Comparison of ENCODE assay signal across 36 cellular contexts in genomic region chr3:29532473-29532872, GRCh38.
"Had no signal": no experiment of that assay in that cellular context is flagged by ENCODE, and none has a peak within 500 bp of the region (broad histone marks: within the 10 kb centered on the region; RNA-seq: fewer than 3 reads in every experiment).

No MANE protein-coding gene starts in this region.

- H3K36me3 Mint-ChIP-seq: activated CD8-positive, alpha-beta memory T cell treated with anti-CD3 and anti-CD28 coated beads, Interleukin-2, amount 10 ng/mL, durations not matched to agents 7 days and 5 days; activated naive CD8-positive, alpha-beta T cell treated with anti-CD3 and anti-CD28 coated beads for 36 hours; T-cell had no signal

- H3K27me3 Mint-ChIP-seq: activated CD4-positive, alpha-beta memory T cell treated with anti-CD3 and anti-CD28 coated beads, Interleukin-2, amount 10 ng/mL, durations not matched to agents 7 days and 5 days; activated CD8-positive, alpha-beta memory T cell treated with anti-CD3 and anti-CD28 coated beads, Interleukin-2, amount 10 ng/mL, durations not matched to agents 7 days and 5 days; activated naive CD8-positive, alpha-beta T cell treated with anti-CD3 and anti-CD28 coated beads for 36 hours; T-cell; T-helper 17 cell had no signal

- H3K4me1 ChIP-seq: breast epithelium, Peyer's patch, SJCRH30 had no signal

- H3K4me1 Mint-ChIP-seq: activated CD4-positive, alpha-beta memory T cell treated with anti-CD3 and anti-CD28 coated beads, Interleukin-2, amount 10 ng/mL, durations not matched to agents 7 days and 5 days; activated CD8-positive, alpha-beta memory T cell treated with anti-CD3 and anti-CD28 coated beads, Interleukin-2, amount 10 ng/mL, durations not matched to agents 7 days and 5 days; activated naive CD8-positive, alpha-beta T cell treated with anti-CD3 and anti-CD28 coated beads for 36 hours; T-cell; T-helper 17 cell had no signal

- H3K9me3 ChIP-seq: breast epithelium, MG63, Peyer's patch, SJCRH30, SK-N-SH had no signal

- H3K27me3 ChIP-seq: breast epithelium, MG63, Peyer's patch, SJCRH30 had no signal

- H3K4me3 Mint-ChIP-seq: activated CD4-positive, alpha-beta memory T cell treated with anti-CD3 and anti-CD28 coated beads, Interleukin-2, amount 10 ng/mL, durations not matched to agents 7 days and 5 days; activated CD8-positive, alpha-beta memory T cell treated with anti-CD3 and anti-CD28 coated beads, Interleukin-2, amount 10 ng/mL, durations not matched to agents 7 days and 5 days; activated naive CD8-positive, alpha-beta T cell treated with anti-CD3 and anti-CD28 coated beads for 36 hours; T-cell; T-helper 17 cell had no signal

- H3K4me3 ChIP-seq: breast epithelium, MG63, Peyer's patch, SJCRH30 had no signal

- ATAC-seq: activated CD8-positive, alpha-beta memory T cell treated with anti-CD3 and anti-CD28 coated beads, Interleukin-2, amount 10 ng/mL, durations not matched to agents 7 days and 5 days; PC-3; T-cell; T-helper 17 cell had no signal

- H3K27ac ChIP-seq: breast epithelium, SJCRH30, VCaP had no signal

- DNase-seq: activated CD4-positive, alpha-beta memory T cell treated with anti-CD3 and anti-CD28 coated beads, Interleukin-2, amount 10 ng/mL, durations not matched to agents 7 days and 5 days; activated CD4-positive, alpha-beta T cell treated with anti-CD3 and anti-CD28 coated beads for 1 hour; activated CD4-positive, alpha-beta T cell treated with anti-CD3 and anti-CD28 coated beads for 48 hours; activated CD4-positive, CD25-positive, alpha-beta regulatory T cell; activated CD8-positive, alpha-beta memory T cell treated with anti-CD3 and anti-CD28 coated beads for 24 hours; activated CD8-positive, alpha-beta memory T cell treated with anti-CD3 and anti-CD28 coated beads, Interleukin-2, amount 10 ng/mL, durations not matched to agents 7 days and 5 days; activated CD8-positive, alpha-beta memory T cell treated with anti-CD3 and anti-CD28 coated beads, Interleukin-2, amount 50 U/mL, for 48 hours; activated effector memory CD4-positive, alpha-beta T cell treated with anti-CD3 and anti-CD28 coated beads, Interleukin-2, amount 50 U/mL, for 16 hours; activated naive CD4-positive, alpha-beta T cell; activated naive CD4-positive, alpha-beta T cell treated with anti-CD3 and anti-CD28 coated beads, Interleukin-2, amount 50 U/mL, for 16 hours; activated naive CD8-positive, alpha-beta T cell treated with anti-CD3 and anti-CD28 coated beads for 36 hours; activated T-cell treated with anti-CD3 and anti-CD28 coated beads, Interleukin-2, amount 50 U/mL, for 48 hours; amniotic stem cell; aorta; Karpas-422; KBM-7; MG63; MV-4-11; NCI-H1092; NCI-H1436 treated with DMSO at 0.1 percent for 48 hours; NCI-H1694 treated with DMSO at 0.1 percent for 48 hours; NCI-H2029; NCI-H510A; NCI-H526; NCI-H748 treated with DMSO at 0.1 percent for 48 hours; NK-92 treated with Interleukin-12 subunit alpha and Interleukin-12 subunit beta, amount 100 ng/mL, for 24 hours; PC-3; Peyer's patch; Right ventricle myocardium superior; RPMI8226; SJCRH30; SK-N-SH; T-cell; T-helper 17 cell had no signal

- H3K27ac Mint-ChIP-seq: activated CD4-positive, alpha-beta memory T cell treated with anti-CD3 and anti-CD28 coated beads, Interleukin-2, amount 10 ng/mL, durations not matched to agents 7 days and 5 days; activated CD8-positive, alpha-beta memory T cell treated with anti-CD3 and anti-CD28 coated beads, Interleukin-2, amount 10 ng/mL, durations not matched to agents 7 days and 5 days; activated naive CD8-positive, alpha-beta T cell treated with anti-CD3 and anti-CD28 coated beads for 36 hours; T-cell; T-helper 17 cell had no signal

- H3K36me3 ChIP-seq: breast epithelium, MG63, Peyer's patch, SJCRH30 had no signal

- H3K9me3 Mint-ChIP-seq: activated CD4-positive, alpha-beta memory T cell treated with anti-CD3 and anti-CD28 coated beads, Interleukin-2, amount 10 ng/mL, durations not matched to agents 7 days and 5 days; activated naive CD8-positive, alpha-beta T cell treated with anti-CD3 and anti-CD28 coated beads for 36 hours; T-cell had no signal
